21 cellular contexts compared by ENCODE assay signal in genomic region chr7:34454381-34454780, GRCh38.
DNase-seq lines count a peak whose midpoint lies in the region; ATAC-seq, FAIRE-seq and TF ChIP-seq lines count a peak whose summit lies in the region.
"Had no signal": no experiment of that assay in that cellular context is flagged by ENCODE, and none has a peak within 500 bp of the region (broad histone marks: within the 10 kb centered on the region; RNA-seq: fewer than 3 reads in every experiment).

No MANE protein-coding gene starts in this region.

- no peaks in the 10 kb centered on the region for H3K9me3 ChIP-seq in astrocyte (ENCODE audit: insufficient read depth, low read depth, low read length)
- H3K9me3 ChIP-seq: BE2C had no signal

- H3K4me3 Mint-ChIP-seq in astrocyte (ENCODE audit: unreplicated experiment), result no peak overlapping the region

- H2AFZ ChIP-seq in astrocyte (ENCODE audit: low read depth, low read length), result no peak overlapping the region

- no peaks in the 10 kb centered on the region for H3K27me3 Mint-ChIP-seq in astrocyte (ENCODE audit: low read depth, unreplicated experiment)

- peak; percentile 5 for FAIRE-seq in astrocyte (lab: Jason Lieb, UNC)
- FAIRE-seq: A549, GM12878, H54 had no signal

- no peak for ATAC-seq in HG03571 (IDR thresholded peaks at IDR 0.05; ENCODE audit: unreplicated experiment)
- no peak for ATAC-seq in activated naive CD4-positive, alpha-beta T cell treated with anti-CD3 and anti-CD28 coated beads, Interleukin-2, amount 50 U/mL, for 72 hours
- ATAC-seq: A549, GM12878 had no signal

- DNase-seq in COR-L47 (lab: John Stamatoyannopoulos, UW) (peak; percentile 14), H7 (peak; percentile 26), NCI-H1930 (lab: John Stamatoyannopoulos, UW) (peak; percentile 60 to 67), astrocyte (ENCODE audit: low read depth) (no peak), AG08396 (ENCODE audit: low spot score) (no peak)
- DNase-seq in activated naive CD4-positive, alpha-beta T cell treated with anti-CD3 and anti-CD28 coated beads, Interleukin-2, amount 50 U/mL, for 72 hours (ENCODE audit: low spot score in 2 of 2), result no peak
- DNase-seq: BE2C; DMS79; NCI-H1092 treated with DMSO at 0.1 percent for 48 hours; NCI-H187 treated with DMSO at 0.1 percent for 48 hours; NCI-H446; NK-92 treated with Interleukin-12 subunit alpha and Interleukin-12 subunit beta, amount 100 ng/mL, for 24 hours; SHP77 treated with DMSO at 0.1 percent for 48 hours; T-helper 2 cell had no signal

- H3K36me3 ChIP-seq in H7 (replicated peaks; ENCODE audit: control insufficient read depth, insufficient read depth, low read length) (no peaks in the 10 kb centered on the region), astrocyte (ENCODE audit: insufficient read depth, low read length) (no peaks in the 10 kb centered on the region)
- H3K36me3 ChIP-seq: BE2C had no signal

- H3K36me3 Mint-ChIP-seq in astrocyte (ENCODE audit: low read depth, unreplicated experiment), result no peaks in the 10 kb centered on the region
- H3K36me3 Mint-ChIP-seq in activated naive CD4-positive, alpha-beta T cell treated with anti-CD3 and anti-CD28 coated beads, Interleukin-2, amount 50 U/mL, for 72 hours, result no peaks in the 10 kb centered on the region

- no peak overlapping the region for H3K27ac ChIP-seq in astrocyte (ENCODE audit: low read depth, low read length)
- H3K27ac ChIP-seq: KMS-11, RWPE1, SK-N-MC had no signal

- peaks cover 11% of the 10 kb centered on the region for H3K4me1 Mint-ChIP-seq in astrocyte (ENCODE audit: low read depth, unreplicated experiment)

- no peak overlapping the region for H3K4me3 ChIP-seq in H7 (ENCODE audit: insufficient read depth, low read depth, low read length)
- H3K4me3 ChIP-seq in astrocyte (ENCODE audit: insufficient read depth, low read depth, low read length), result no peak overlapping the region
- H3K4me3 ChIP-seq: A549, GM12878, SK-N-MC had no signal

- TF ChIP-seq CTCF in astrocyte (IDR thresholded peaks at IDR 0.05; ENCODE audit: insufficient read depth, low read depth, low read length), result no peak

- no peaks in the 10 kb centered on the region for H4K20me1 ChIP-seq in astrocyte (ENCODE audit: insufficient read depth, low read length)

- H3K27me3 ChIP-seq in H7 (ENCODE audit: control insufficient read depth, insufficient read depth, low read length) (no peaks in the 10 kb centered on the region), astrocyte (ENCODE audit: insufficient read depth, low read length) (no peaks in the 10 kb centered on the region)
- H3K27me3 ChIP-seq: BE2C had no signal

- no peak overlapping the region for H3K4me2 ChIP-seq in astrocyte (ENCODE audit: low read length)
- H3K4me2 ChIP-seq: A549, KMS-11 had no signal

- H3K79me2 ChIP-seq in astrocyte (ENCODE audit: insufficient read depth, low read length), result no peaks in the 10 kb centered on the region

- H3K27ac Mint-ChIP-seq in astrocyte (ENCODE audit: unreplicated experiment), result no peak overlapping the region
- H3K27ac Mint-ChIP-seq in activated naive CD4-positive, alpha-beta T cell treated with anti-CD3 and anti-CD28 coated beads, Interleukin-2, amount 50 U/mL, for 72 hours, result no peak overlapping the region

- H3K9ac ChIP-seq in astrocyte (ENCODE audit: low read length), result no peak overlapping the region
- H3K9ac ChIP-seq: KMS-11 had no signal

- peaks cover 12% of the 10 kb centered on the region for H3K4me1 ChIP-seq in astrocyte (ENCODE audit: insufficient read depth, low read length)
- H3K4me1 ChIP-seq: BE2C had no signal

- H3K9me3 Mint-ChIP-seq in astrocyte (ENCODE audit: unreplicated experiment), result no peaks in the 10 kb centered on the region
- H3K9me3 Mint-ChIP-seq in activated naive CD4-positive, alpha-beta T cell treated with anti-CD3 and anti-CD28 coated beads, Interleukin-2, amount 50 U/mL, for 72 hours, result peaks cover 11 to 14% of the 10 kb centered on the region in 2 donors

Comparison
In these comparisons a context has a peak if more than half of its experiments do, and no peak if none do; other contexts are left out.
1. DNase-seq: peak in COR-L47 (single experiment), H7 (single experiment) and NCI-H1930 (2 of 2); none in astrocyte (single experiment), AG08396 (single experiment) and activated naive CD4-positive, alpha-beta T cell treated with anti-CD3 and anti-CD28 coated beads, Interleukin-2, amount 50 U/mL, for 72 hours (0 of 2).